In genomic region chr1:58805716-58806571, GRCh38 we compare ENCODE assay signal across 11 cellular contexts. TPM values are rescaled to one million over a fixed set of nuclear protein-coding genes. Genes with fewer than 3 reads are reported as not detected.
DNase-seq lines count a peak whose midpoint lies in the region; ATAC-seq and TF ChIP-seq lines count a peak whose summit lies in the region.
"Had no signal": no experiment of that assay in that cellular context is flagged by ENCODE, and none has a peak within 500 bp of the region (broad histone marks: within the 10 kb centered on the region; RNA-seq: fewer than 3 reads in every experiment).

No MANE protein-coding gene starts in this region.

- no peaks in the 10 kb centered on the region for H3K27me3 ChIP-seq in tibial nerve

- TF ChIP-seq EP300 in tibial nerve (IDR thresholded peaks at IDR 0.05) = no peak

- no peak overlapping the region for H3K4me3 ChIP-seq in tibial nerve

- ATAC-seq in GM19395 (IDR thresholded peaks at IDR 0.05; ENCODE audit: unreplicated experiment) (peak; percentile 75), HG02970 (IDR thresholded peaks at IDR 0.05; ENCODE audit: low FRiP score, unreplicated experiment) (peak; percentile 46)

- TF ChIP-seq CTCF in tibial nerve (IDR thresholded peaks at IDR 0.05) = no peak

- DNase-seq in DMS53 treated with DMSO at 0.1 percent for 48 hours (lab: John Stamatoyannopoulos, UW; ENCODE audit: unreplicated experiment) (peak; percentile 95), NCI-H69 (lab: John Stamatoyannopoulos, UW) (peak; percentile 72), retina (no peak), H4 (ENCODE audit: low spot score) (no peak), medulla oblongata (ENCODE audit: extremely low spot score) (no peak), tibial nerve (ENCODE audit: low spot score in 2 of 2) (no peak)
- DNase-seq: NCI-H1417 treated with DMSO at 0.1 percent for 48 hours had no signal

- H3K36me3 ChIP-seq in tibial nerve = no peaks in the 10 kb centered on the region

- TF ChIP-seq POLR2A in tibial nerve (IDR thresholded peaks at IDR 0.05) = no peak

- H3K9me3 ChIP-seq in tibial nerve = no peaks in the 10 kb centered on the region

- H3K27ac ChIP-seq in tibial nerve = peak overlapping the region in 1 of 4 donors; percentile 7
- H3K27ac ChIP-seq: C4-2B, parathyroid adenoma had no signal

- 90 to 92% methylated on average over 11 of the region's 11 CpGs for WGBS in tibial nerve, 2 donors

- H3K4me1 ChIP-seq in tibial nerve = peaks cover 0 to 3% (median 0%) of the 10 kb centered on the region in 4 donors

RNA-seq across cellular contexts. Expression of gene JUN, which starts 22.1 kb away (rescaled TPM):
- 23.2 and 29.4 TPM in 2 replicates for total RNA-seq in H4 (2014; rRNA removed; shearing (Covaris generic))
- total RNA-seq in tibial nerve = 100 to 1,000 TPM; 169 to 267 (median 192) TPM

Comparison
In these comparisons a context has a peak if more than half of its experiments do, and no peak if none do; other contexts are left out.
1. DNase-seq: peak in DMS53 treated with DMSO at 0.1 percent for 48 hours (single experiment) and NCI-H69 (single experiment); none in retina (single experiment), H4 (single experiment), medulla oblongata (single experiment) and tibial nerve (0 of 2).